In the genomic region with DNA sequence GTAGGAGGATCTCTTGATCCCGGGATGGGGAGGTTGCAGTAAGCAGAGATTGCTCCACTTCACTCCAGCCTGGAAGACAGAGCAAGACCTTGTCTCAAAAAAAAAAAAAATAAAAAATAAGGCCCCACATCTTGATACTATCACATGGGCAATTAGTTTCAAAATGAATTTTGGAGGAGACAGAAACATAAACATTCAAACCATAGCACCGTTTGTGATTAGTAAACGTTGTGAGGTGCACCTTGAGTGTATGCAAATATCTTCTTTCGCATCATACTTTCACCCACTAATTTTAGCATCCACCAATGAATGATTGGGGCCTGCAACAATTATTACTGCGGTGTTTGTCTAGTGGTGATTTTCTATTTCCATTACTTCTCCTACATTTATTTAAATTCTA, we compare ENCODE assay signal across 25 cellular contexts. TPM values are rescaled to one million over a fixed set of nuclear protein-coding genes. Genes with fewer than 3 reads are reported as not detected.
DNase-seq lines count a peak whose midpoint lies in the region; ATAC-seq, FAIRE-seq and TF ChIP-seq lines count a peak whose summit lies in the region.
"Had no signal": no experiment of that assay in that cellular context is flagged by ENCODE, and none has a peak within 500 bp of the region (broad histone marks: within the 10 kb centered on the region; RNA-seq: fewer than 3 reads in every experiment).

No MANE protein-coding gene starts in this region.

- H3K4me1 Mint-ChIP-seq in mesothelial cell of epicardium = no peaks in the 10 kb centered on the region
- H3K4me1 Mint-ChIP-seq: activated naive CD8-positive, alpha-beta T cell treated with anti-CD3 and anti-CD28 coated beads for 36 hours; neural progenitor cell; stimulated activated effector memory CD8-positive, alpha-beta T cell treated with anti-CD3 and anti-CD28 coated beads, Interleukin-12 subunit alpha, Interleukin-12 subunit beta, amount 100 ng/mL, for 72 hours had no signal

- in situ Hi-C loops in GM12878 (cut with MboI) = no loop called here

- RAD21 ChIA-PET in GM12878 (lab: Charles Lee; ENCODE audit: unreplicated experiment) = no interaction called here

- H3K79me2 ChIP-seq in GM12878 (ENCODE audit: control insufficient read depth, insufficient read depth, low read length) = no peaks in the 10 kb centered on the region

- no peaks in the 10 kb centered on the region for H3K9me3 Mint-ChIP-seq in mesothelial cell of epicardium
- H3K9me3 Mint-ChIP-seq: activated naive CD8-positive, alpha-beta T cell treated with anti-CD3 and anti-CD28 coated beads for 36 hours; activated T-cell treated with anti-CD3 and anti-CD28 coated beads, Interleukin-2, amount 50 U/mL, for 24 hours; dendritic cell treated with granulocyte-macrophage colony-stimulating factor and Interleukin-4, amounts not matched to agents 40 ng/mL and 50 ng/mL, for 4 days; neural progenitor cell; stimulated activated effector memory CD8-positive, alpha-beta T cell treated with anti-CD3 and anti-CD28 coated beads, Interleukin-12 subunit alpha, Interleukin-12 subunit beta, amount 100 ng/mL, for 72 hours had no signal

- CTCF ChIA-PET in GM12878 (lab: Yijun Ruan, JAX) = no interaction called here

- DNase-seq in GM12878 (ENCODE audit: low read depth, low spot score) (peak; percentile 61), GM19240 (ENCODE audit: insufficient read length, low spot score) (no peak), mesothelial cell of epicardium (ENCODE audit: low spot score in 2 of 2, unreplicated experiment in 2 of 2) (no peak)
- no peak for DNase-seq in stimulated activated CD4-positive, alpha-beta T cell treated with anti-CD3 and anti-CD28 coated beads, Interleukin-4, amount 100 ng/mL, for 24 hours
- DNase-seq: activated CD4-positive, alpha-beta T cell treated with anti-CD3 and anti-CD28 coated beads, Interleukin-2, amount 50 U/mL, for 48 hours; activated naive CD8-positive, alpha-beta T cell treated with anti-CD3 and anti-CD28 coated beads for 36 hours; activated T-cell treated with anti-CD3 and anti-CD28 coated beads, Interleukin-2, amount 50 U/mL, for 24 hours; body of pancreas; EL; gastrocnemius medialis; Karpas-422; left colon; NCI-H1417; NCI-H226; thyroid gland had no signal

- no peak for TF ChIP-seq POLR2A in GM12878 (IDR thresholded peaks at IDR 0.05; ENCODE audit: low read depth, low read length)

- TF ChIP-seq CTCF in GM12878 (IDR thresholded peaks at IDR 0.05 in 2 of 3, conservative IDR thresholded peaks at IDR 0.05 in 1 of 3; ENCODE audit: control insufficient read depth in 2 of 3, extremely low read depth in 1 of 3, insufficient read depth in 1 of 3, low read depth in 3 of 3, low read length in 3 of 3) (no peak), mesothelial cell of epicardium (IDR thresholded peaks at IDR 0.05; ENCODE audit: unreplicated experiment) (no peak)

- H3K36me3 Mint-ChIP-seq in mesothelial cell of epicardium = no peaks in the 10 kb centered on the region
- H3K36me3 Mint-ChIP-seq: activated naive CD8-positive, alpha-beta T cell treated with anti-CD3 and anti-CD28 coated beads for 36 hours; neural progenitor cell; stimulated activated effector memory CD8-positive, alpha-beta T cell treated with anti-CD3 and anti-CD28 coated beads, Interleukin-12 subunit alpha, Interleukin-12 subunit beta, amount 100 ng/mL, for 72 hours had no signal

- no TSS peak for BruUV-seq in GM12878 (replicated peaks; lab: Mats Ljungman, UMichigan)

- H3K4me2 ChIP-seq in GM12878 (ENCODE audit: control insufficient read depth, insufficient read depth) = peak overlapping the region; percentile 91
- H3K4me2 ChIP-seq: neural progenitor cell had no signal

- peak; percentile 77 for ATAC-seq in GM18517 (IDR thresholded peaks at IDR 0.05; ENCODE audit: unreplicated experiment)
- ATAC-seq in GM21528 (IDR thresholded peaks at IDR 0.05; ENCODE audit: low FRiP score, unreplicated experiment) = peak; percentile 60
- peak; percentile 75 for ATAC-seq in HG03066 (IDR thresholded peaks at IDR 0.05; ENCODE audit: low read depth, unreplicated experiment)
- ATAC-seq in GM12878 = peak; percentile 99
- ATAC-seq in HG02763 (IDR thresholded peaks at IDR 0.05; ENCODE audit: unreplicated experiment) = no peak
- ATAC-seq: body of pancreas; gastrocnemius medialis; left colon; stimulated activated effector memory CD8-positive, alpha-beta T cell treated with anti-CD3 and anti-CD28 coated beads, Interleukin-12 subunit alpha, Interleukin-12 subunit beta, amount 100 ng/mL, for 72 hours had no signal

- intact Hi-C loops in GM12878 (cut with micrococcal nuclease; ENCODE audit: unreplicated experiment) = no loop called here

- POLR2A ChIA-PET in GM12878 (lab: Charles Lee) = no interaction called here

- peaks cover 4% of the 10 kb centered on the region for H3K27me3 Mint-ChIP-seq in mesothelial cell of epicardium (ENCODE audit: low read depth)
- H3K27me3 Mint-ChIP-seq: activated naive CD8-positive, alpha-beta T cell treated with anti-CD3 and anti-CD28 coated beads for 36 hours; dendritic cell treated with granulocyte-macrophage colony-stimulating factor and Interleukin-4, amounts not matched to agents 40 ng/mL and 50 ng/mL, for 4 days had no signal

- no peak for TF ChIP-seq RAD21 in GM12878 (IDR thresholded peaks at IDR 0.05; ENCODE audit: insufficient read depth, low read depth, low read length)

- H3K27me3 ChIP-seq in GM12878 (replicated peaks in 1 of 2; ENCODE audit: control insufficient read depth in 2 of 2, insufficient read depth in 2 of 2, low read length in 1 of 2) = no peaks in the 10 kb centered on the region
- H3K27me3 ChIP-seq: body of pancreas, gastrocnemius medialis, neural progenitor cell, thyroid gland had no signal

- FAIRE-seq in GM12878 (lab: Jason Lieb, UNC) = peak; percentile 89

- 2% methylated on average over 5 of the region's 5 CpGs for WGBS in GM12878 (ENCODE audit: insufficient coverage, insufficient replicate concordance, low lambda C conversion rate, missing lambda C conversion rate)

- H3K27ac Mint-ChIP-seq in mesothelial cell of epicardium = no peak overlapping the region
- H3K27ac Mint-ChIP-seq: activated naive CD8-positive, alpha-beta T cell treated with anti-CD3 and anti-CD28 coated beads for 36 hours; activated T-cell treated with anti-CD3 and anti-CD28 coated beads, Interleukin-2, amount 50 U/mL, for 24 hours; dendritic cell treated with granulocyte-macrophage colony-stimulating factor and Interleukin-4, amounts not matched to agents 40 ng/mL and 50 ng/mL, for 4 days; neural progenitor cell; stimulated activated effector memory CD8-positive, alpha-beta T cell treated with anti-CD3 and anti-CD28 coated beads, Interleukin-12 subunit alpha, Interleukin-12 subunit beta, amount 100 ng/mL, for 72 hours had no signal

- H3K9ac ChIP-seq in GM12878 (ENCODE audit: control insufficient read depth, insufficient read depth, low read length) = no peak overlapping the region
- H3K9ac ChIP-seq: neural progenitor cell had no signal

- H3K27ac ChIP-seq in GM12878 (ENCODE audit: control insufficient read depth, insufficient read depth) = peak overlapping the region; percentile 17; the same call in 1 of the 2 replicates
- H3K27ac ChIP-seq: body of pancreas, epithelial cell of prostate, gastrocnemius medialis, neural progenitor cell, thyroid gland had no signal

- H3K9me3 ChIP-seq in GM12878 (replicated peaks; ENCODE audit: control insufficient read depth, insufficient read depth, low read length) = no peaks in the 10 kb centered on the region
- H3K9me3 ChIP-seq: body of pancreas, gastrocnemius medialis, thyroid gland had no signal

- SMC1A ChIA-PET in GM12878 (lab: Charles Lee; ENCODE audit: uncharacterized antibody, unreplicated experiment) = no interaction called here

- no peaks in the 10 kb centered on the region for H3K36me3 ChIP-seq in GM12878 (ENCODE audit: control insufficient read depth in 2 of 2, insufficient read depth in 2 of 2, low read length in 1 of 2)
- H3K36me3 ChIP-seq: gastrocnemius medialis, neural progenitor cell, thyroid gland had no signal

- no peaks in the 10 kb centered on the region for H4K20me1 ChIP-seq in GM12878 (ENCODE audit: control insufficient read depth, insufficient read depth)

- H3K4me1 ChIP-seq in GM12878 (ENCODE audit: control insufficient read depth, insufficient read depth, low read length) = peaks cover 13% of the 10 kb centered on the region
- H3K4me1 ChIP-seq: body of pancreas, gastrocnemius medialis, neural progenitor cell, thyroid gland had no signal

- H3K4me3 ChIP-seq in GM12878 = no peak overlapping the region
- H3K4me3 ChIP-seq: body of pancreas, gastrocnemius medialis, neural progenitor cell, thyroid gland had no signal

- H2AFZ ChIP-seq in GM12878 (ENCODE audit: control insufficient read depth, low read depth, low read length) = peak overlapping the region; percentile 67
- H2AFZ ChIP-seq: neural progenitor cell had no signal

- peak; percentile 38 to 71; a peak in 2 of 4 replicates for TF ChIP-seq EP300 in GM12878 (IDR thresholded peaks at IDR 0.05; ENCODE audit: borderline replicate concordance in 1 of 2, control insufficient read depth in 1 of 2, low read depth in 2 of 2, low read length in 2 of 2)

- H3K4me3 Mint-ChIP-seq in mesothelial cell of epicardium = no peak overlapping the region
- H3K4me3 Mint-ChIP-seq: activated naive CD8-positive, alpha-beta T cell treated with anti-CD3 and anti-CD28 coated beads for 36 hours; activated T-cell treated with anti-CD3 and anti-CD28 coated beads, Interleukin-2, amount 50 U/mL, for 24 hours; dendritic cell treated with granulocyte-macrophage colony-stimulating factor and Interleukin-4, amounts not matched to agents 40 ng/mL and 50 ng/mL, for 4 days; neural progenitor cell; stimulated activated effector memory CD8-positive, alpha-beta T cell treated with anti-CD3 and anti-CD28 coated beads, Interleukin-12 subunit alpha, Interleukin-12 subunit beta, amount 100 ng/mL, for 72 hours had no signal

RNA-seq across cellular contexts. Expression of gene SPDYC, which starts 11.0 kb away (rescaled TPM):
- not detected in 2 replicates for total RNA-seq in GM12878 (2013; cell fraction: nucleolus; rRNA removed)
- total RNA-seq in GM12878 (2014; rRNA removed) (not detected in 2 replicates), GM12878 (2014; rRNA removed; fragmentation: Illumina TruSeq; extraction: Trizol) (not detected in 2 replicates), GM12878 (2021) (not detected in 2 replicates), mesothelial cell of epicardium (not detected in 3 replicates)
- polyA plus RNA-seq in GM12878 (2011; ENCODE audit: low read depth) = not detected
- polyA plus RNA-seq in GM12878 (2011; rRNA removed) (not detected in 2 replicates), GM12878 (2014; fragmentation: Illumina TruSeq; extraction: Trizol) (not detected in 2 replicates), GM12878 (2014; fragmentation: Nextera tagmentation; extraction: Ambion mirVana) (not detected), GM12878 (2014; rRNA removed) (not detected in 2 replicates), GM12878 (2016; fragmentation: Nextera tagmentation; extraction: Ambion mirVana) (not detected)
- polyA plus RNA-seq in GM12878 (2011; cell fraction: cytosol; rRNA removed) = not detected in 2 replicates
- not detected in 2 replicates for polyA plus RNA-seq in GM12878 (2011; cell fraction: nucleus; rRNA removed)
- polyA plus RNA-seq in GM12878 (2012) = not detected in 2 replicates
- polyA minus RNA-seq in GM12878 (2011; rRNA and poly(A)+ RNA removed) = not detected in 2 replicates
- not detected in 2 replicates for polyA minus RNA-seq in GM12878 (2011; cell fraction: cytosol; rRNA and poly(A)+ RNA removed)
- not detected in 2 replicates for polyA minus RNA-seq in GM12878 (2011; cell fraction: nucleus; rRNA and poly(A)+ RNA removed)
- total RNA-seq: activated naive CD8-positive, alpha-beta T cell treated with anti-CD3 and anti-CD28 coated beads for 36 hours; body of pancreas; gastrocnemius medialis; HT1080; left colon; mononuclear cell; thyroid gland had no signal

RNA-seq across cellular contexts. Expression of gene CAPN1, which starts 22.7 kb away (rescaled TPM):
- total RNA-seq in GM12878 (2013; cell fraction: nucleolus; rRNA removed) = 125 and 149 TPM in 2 replicates
- total RNA-seq in GM12878 (2014; rRNA removed) = 67.1 and 78.0 TPM in 2 replicates
- total RNA-seq in GM12878 (2014; rRNA removed; fragmentation: Illumina TruSeq; extraction: Trizol) = 27.4 and 33.0 TPM in 2 replicates
- 167 and 186 TPM in 2 replicates for total RNA-seq in GM12878 (2021)
- polyA plus RNA-seq in GM12878 (2011; ENCODE audit: low read depth) = 43.2 TPM
- 24.2 and 68.4 TPM in 2 replicates for polyA plus RNA-seq in GM12878 (2011; rRNA removed)
- 53.2 and 60.8 TPM in 2 replicates for polyA plus RNA-seq in GM12878 (2011; cell fraction: cytosol; rRNA removed)
- polyA plus RNA-seq in GM12878 (2011; cell fraction: nucleus; rRNA removed) = 254 and 282 TPM in 2 replicates
- 81.0 and 82.7 TPM in 2 replicates for polyA plus RNA-seq in GM12878 (2012)
- 23.6 and 76.6 TPM in 2 replicates for polyA plus RNA-seq in GM12878 (2014; fragmentation: Illumina TruSeq; extraction: Trizol)
- 1 to 10 TPM; 2.2 to 7.9 TPM for polyA plus RNA-seq in GM12878 (2014; fragmentation: Nextera tagmentation; extraction: Ambion mirVana)
- 100 and 112 TPM in 2 replicates for polyA plus RNA-seq in GM12878 (2014; rRNA removed)
- polyA plus RNA-seq in GM12878 (2016; fragmentation: Nextera tagmentation; extraction: Ambion mirVana) = 100 to 1,000 TPM; 103 to 104 TPM
- polyA minus RNA-seq in GM12878 (2011; rRNA and poly(A)+ RNA removed) = 51.0 and 81.0 TPM in 2 replicates
- 38.8 and 42.7 TPM in 2 replicates for polyA minus RNA-seq in GM12878 (2011; cell fraction: cytosol; rRNA and poly(A)+ RNA removed)
- 42.9 and 65.4 TPM in 2 replicates for polyA minus RNA-seq in GM12878 (2011; cell fraction: nucleus; rRNA and poly(A)+ RNA removed)
- total RNA-seq in mesothelial cell of epicardium = 176 to 196 TPM (median 192 TPM) in 3 replicates

RNA-seq across cellular contexts. Expression of gene SYVN1, which starts 24.7 kb away (rescaled TPM):
- 45.4 and 51.5 TPM in 2 replicates for total RNA-seq in GM12878 (2013; cell fraction: nucleolus; rRNA removed)
- 10.8 and 14.1 TPM in 2 replicates for total RNA-seq in GM12878 (2014; rRNA removed)
- 7.8 and 9.0 TPM in 2 replicates for total RNA-seq in GM12878 (2014; rRNA removed; fragmentation: Illumina TruSeq; extraction: Trizol)
- total RNA-seq in GM12878 (2021) = 55.0 and 63.6 TPM in 2 replicates
- polyA plus RNA-seq in GM12878 (2011; ENCODE audit: low read depth) = 66.2 TPM
- polyA plus RNA-seq in GM12878 (2011; rRNA removed) = 5.0 and 10.3 TPM in 2 replicates
- 20.2 and 35.3 TPM in 2 replicates for polyA plus RNA-seq in GM12878 (2011; cell fraction: cytosol; rRNA removed)
- polyA plus RNA-seq in GM12878 (2011; cell fraction: nucleus; rRNA removed) = 98.1 and 114 TPM in 2 replicates
- 89.5 and 98.9 TPM in 2 replicates for polyA plus RNA-seq in GM12878 (2012)
- polyA plus RNA-seq in GM12878 (2014; fragmentation: Illumina TruSeq; extraction: Trizol) = 44.0 and 52.7 TPM in 2 replicates
- 1 to 10 TPM in 1 of 2 experiments, under 1 TPM in 1; 0.79 to 2.6 TPM for polyA plus RNA-seq in GM12878 (2014; fragmentation: Nextera tagmentation; extraction: Ambion mirVana)
- polyA plus RNA-seq in GM12878 (2014; rRNA removed) = 29.7 and 36.0 TPM in 2 replicates
- polyA plus RNA-seq in GM12878 (2016; fragmentation: Nextera tagmentation; extraction: Ambion mirVana) = 10 to 100 TPM; 26.1 to 34.6 TPM
- 50.5 and 52.7 TPM in 2 replicates for polyA minus RNA-seq in GM12878 (2011; rRNA and poly(A)+ RNA removed)
- 12.6 and 18.5 TPM in 2 replicates for polyA minus RNA-seq in GM12878 (2011; cell fraction: cytosol; rRNA and poly(A)+ RNA removed)
- polyA minus RNA-seq in GM12878 (2011; cell fraction: nucleus; rRNA and poly(A)+ RNA removed) = 36.5 and 65.0 TPM in 2 replicates
- total RNA-seq in mesothelial cell of epicardium = 45.4 to 52.6 TPM (median 47.8 TPM) in 3 replicates

RNA-seq across cellular contexts. Expression of gene MRPL49, which starts 36.9 kb away (rescaled TPM):
- total RNA-seq in GM12878 (2013; cell fraction: nucleolus; rRNA removed) = 17.7 and 17.8 TPM in 2 replicates
- total RNA-seq in GM12878 (2014; rRNA removed) (92.8 and 116 TPM in 2 replicates), GM12878 (2014; rRNA removed; fragmentation: Illumina TruSeq; extraction: Trizol) (50.2 and 54.6 TPM in 2 replicates), GM12878 (2021) (63.5 and 64.2 TPM in 2 replicates), mesothelial cell of epicardium (41.3 to 45.3 TPM (median 43.8 TPM) in 3 replicates)
- 20.0 TPM for polyA plus RNA-seq in GM12878 (2011; ENCODE audit: low read depth)
- polyA plus RNA-seq in GM12878 (2011; rRNA removed) (36.4 and 63.2 TPM in 2 replicates), GM12878 (2014; fragmentation: Illumina TruSeq; extraction: Trizol) (62.3 and 79.9 TPM in 2 replicates), GM12878 (2014; fragmentation: Nextera tagmentation; extraction: Ambion mirVana) (10 to 100 TPM; 42.0 to 49.8 TPM), GM12878 (2014; rRNA removed) (82.4 and 87.9 TPM in 2 replicates), GM12878 (2016; fragmentation: Nextera tagmentation; extraction: Ambion mirVana) (100 to 1,000 TPM; 103 to 106 TPM)
- polyA plus RNA-seq in GM12878 (2011; cell fraction: cytosol; rRNA removed) = 78.9 and 81.4 TPM in 2 replicates
- polyA plus RNA-seq in GM12878 (2011; cell fraction: nucleus; rRNA removed) = 23.2 and 25.2 TPM in 2 replicates
- polyA plus RNA-seq in GM12878 (2012) = 36.2 and 39.9 TPM in 2 replicates
- polyA minus RNA-seq in GM12878 (2011; rRNA and poly(A)+ RNA removed) = 24.2 and 53.5 TPM in 2 replicates
- polyA minus RNA-seq in GM12878 (2011; cell fraction: cytosol; rRNA and poly(A)+ RNA removed) = 11.8 and 13.7 TPM in 2 replicates
- polyA minus RNA-seq in GM12878 (2011; cell fraction: nucleus; rRNA and poly(A)+ RNA removed) = 8.9 and 15.9 TPM in 2 replicates

RNA-seq across cellular contexts. Expression of gene FAU, which starts 37.1 kb away (rescaled TPM):
- 51.6 and 54.9 TPM in 2 replicates for total RNA-seq in GM12878 (2013; cell fraction: nucleolus; rRNA removed)
- total RNA-seq in GM12878 (2014; rRNA removed) = 1,083 and 1,263 TPM in 2 replicates
- total RNA-seq in GM12878 (2014; rRNA removed; fragmentation: Illumina TruSeq; extraction: Trizol) = 948 and 983 TPM in 2 replicates
- total RNA-seq in GM12878 (2021) = 1,347 and 1,414 TPM in 2 replicates
- 1,320 TPM for polyA plus RNA-seq in GM12878 (2011; ENCODE audit: low read depth)
- polyA plus RNA-seq in GM12878 (2011; rRNA removed) = 583 and 615 TPM in 2 replicates
- polyA plus RNA-seq in GM12878 (2011; cell fraction: cytosol; rRNA removed) = 882 and 1,174 TPM in 2 replicates
- 528 and 566 TPM in 2 replicates for polyA plus RNA-seq in GM12878 (2011; cell fraction: nucleus; rRNA removed)
- polyA plus RNA-seq in GM12878 (2012) = 1,474 and 2,106 TPM in 2 replicates
- polyA plus RNA-seq in GM12878 (2014; fragmentation: Illumina TruSeq; extraction: Trizol) = 129 and 706 TPM in 2 replicates
- 100 to 1,000 TPM; 332 to 611 TPM for polyA plus RNA-seq in GM12878 (2014; fragmentation: Nextera tagmentation; extraction: Ambion mirVana)
- 1,208 and 1,582 TPM in 2 replicates for polyA plus RNA-seq in GM12878 (2014; rRNA removed)
- polyA plus RNA-seq in GM12878 (2016; fragmentation: Nextera tagmentation; extraction: Ambion mirVana) = 1,000 to 10,000 TPM in 1 of 2 experiments, 100 to 1,000 TPM in 1; 997 to 1,103 TPM
- 206 and 381 TPM in 2 replicates for polyA minus RNA-seq in GM12878 (2011; rRNA and poly(A)+ RNA removed)
- 199 and 204 TPM in 2 replicates for polyA minus RNA-seq in GM12878 (2011; cell fraction: cytosol; rRNA and poly(A)+ RNA removed)
- polyA minus RNA-seq in GM12878 (2011; cell fraction: nucleus; rRNA and poly(A)+ RNA removed) = 126 and 152 TPM in 2 replicates
- total RNA-seq in mesothelial cell of epicardium = 710 to 765 TPM (median 760 TPM) in 3 replicates
